In genomic region chr12:105076098-105076497, GRCh38 we compare ENCODE assay signal across 19 cellular contexts. TPM values are rescaled to one million over a fixed set of nuclear protein-coding genes. Genes with fewer than 3 reads are reported as not detected.
DNase-seq lines count a peak whose midpoint lies in the region; ATAC-seq and TF ChIP-seq lines count a peak whose summit lies in the region.
"Had no signal": no experiment of that assay in that cellular context is flagged by ENCODE, and none has a peak within 500 bp of the region (broad histone marks: within the 10 kb centered on the region; RNA-seq: fewer than 3 reads in every experiment).

No MANE protein-coding gene starts in this region.

- H3K36me3 Mint-ChIP-seq in activated T-cell treated with anti-CD3 and anti-CD28 coated beads, Interleukin-2, amount 50 U/mL, for 72 hours (ENCODE audit: insufficient read depth in 2 of 2) = no peaks in the 10 kb centered on the region
- H3K36me3 Mint-ChIP-seq: CD14-positive monocyte, type B pancreatic cell had no signal

- H3K27me3 Mint-ChIP-seq in activated T-cell treated with anti-CD3 and anti-CD28 coated beads, Interleukin-2, amount 50 U/mL, for 72 hours (ENCODE audit: low read depth) = peaks cover 6% of the 10 kb centered on the region

- H3K4me2 ChIP-seq in osteoblast (ENCODE audit: insufficient read depth, low read length) = peak overlapping the region; percentile 34
- H3K4me2 ChIP-seq: KMS-11 had no signal

- H3K4me1 Mint-ChIP-seq in activated T-cell treated with anti-CD3 and anti-CD28 coated beads, Interleukin-2, amount 50 U/mL, for 72 hours (ENCODE audit: low read depth) = no peaks in the 10 kb centered on the region
- H3K4me1 Mint-ChIP-seq: CD14-positive monocyte had no signal

- no peak overlapping the region for H3K4me3 Mint-ChIP-seq in activated T-cell treated with anti-CD3 and anti-CD28 coated beads, Interleukin-2, amount 50 U/mL, for 72 hours
- H3K4me3 Mint-ChIP-seq: CD14-positive monocyte; T-helper 1 cell treated with Interleukin-12 subunit alpha and Interleukin-12 subunit beta and Interleukin-4 antibody, amounts not matched to agents 30 μg/mL and 1 μg/mL, for 36 hours; type B pancreatic cell had no signal

- no peak for ATAC-seq in activated T-cell treated with anti-CD3 and anti-CD28 coated beads, Interleukin-2, amount 50 U/mL, for 72 hours (replicated peaks in 1 of 2)
- ATAC-seq: left colon had no signal

- H3K4me3 ChIP-seq in choroid plexus epithelial cell (ENCODE audit: low read depth, low read length) (no peak overlapping the region), osteoblast (ENCODE audit: insufficient read depth, low read length) (no peak overlapping the region)
- H3K4me3 ChIP-seq: dorsolateral prefrontal cortex, esophagus squamous epithelium had no signal

- H3K79me2 ChIP-seq in osteoblast (ENCODE audit: insufficient read depth, low read length) = peaks cover 32% of the 10 kb centered on the region

- no peak overlapping the region for H3K27ac Mint-ChIP-seq in activated T-cell treated with anti-CD3 and anti-CD28 coated beads, Interleukin-2, amount 50 U/mL, for 72 hours
- H3K27ac Mint-ChIP-seq: CD14-positive monocyte; T-helper 1 cell treated with Interleukin-12 subunit alpha and Interleukin-12 subunit beta and Interleukin-4 antibody, amounts not matched to agents 30 μg/mL and 1 μg/mL, for 36 hours; type B pancreatic cell had no signal

- no peaks in the 10 kb centered on the region for H3K9me3 ChIP-seq in osteoblast (ENCODE audit: low read depth, low read length)
- H3K9me3 ChIP-seq: esophagus squamous epithelium had no signal

- no peak overlapping the region for H2AFZ ChIP-seq in osteoblast (ENCODE audit: low read length)

- peaks cover 15% of the 10 kb centered on the region for H3K36me3 ChIP-seq in osteoblast (ENCODE audit: insufficient read depth, low read length)
- H3K36me3 ChIP-seq: esophagus squamous epithelium had no signal

- peaks cover 25% of the 10 kb centered on the region for H3K4me1 ChIP-seq in osteoblast (ENCODE audit: insufficient read depth, low read length)

- peak overlapping the region; percentile 17 for H3K27ac ChIP-seq in osteoblast (ENCODE audit: low read depth, low read length)
- H3K27ac ChIP-seq: dorsolateral prefrontal cortex, esophagus squamous epithelium, KMS-11 had no signal

- DNase-seq in ELR (ENCODE audit: low read depth) (peak; percentile 55), M059J (ENCODE audit: low read depth) (peak; percentile 40), choroid plexus epithelial cell (ENCODE audit: low read depth) (peak; percentile 52), osteoblast (ENCODE audit: insufficient read length, low spot score, missing footprints) (peak; percentile 54), amniotic stem cell (lab: John Stamatoyannopoulos, UW) (no peak), NCI-H2029 (lab: John Stamatoyannopoulos, UW) (no peak), NCI-H526 (lab: John Stamatoyannopoulos, UW) (no peak)
- no peak for DNase-seq in activated T-cell treated with anti-CD3 and anti-CD28 coated beads, Interleukin-2, amount 50 U/mL, for 72 hours
- DNase-seq: activated effector memory CD4-positive, alpha-beta T cell treated with Interleukin-2 at 50 U/mL for 16 hours; DMS53; dorsolateral prefrontal cortex; esophagus squamous epithelium; hypothalamus; left colon; stimulated activated naive CD4-positive, alpha-beta T cell treated with Interleukin-2 at 50 U/mL for 16 hours had no signal

- no peak for TF ChIP-seq CTCF in choroid plexus epithelial cell (conservative IDR thresholded peaks at IDR 0.05; ENCODE audit: low read depth, low read length)
- TF ChIP-seq CTCF in osteoblast (IDR thresholded peaks at IDR 0.05; ENCODE audit: extremely low read depth, low read depth, low read length) = no peak

- H4K20me1 ChIP-seq in osteoblast (ENCODE audit: insufficient read depth, low read length) = peaks cover 11% of the 10 kb centered on the region

- no peaks in the 10 kb centered on the region for H3K9me3 Mint-ChIP-seq in activated T-cell treated with anti-CD3 and anti-CD28 coated beads, Interleukin-2, amount 50 U/mL, for 72 hours
- H3K9me3 Mint-ChIP-seq: CD14-positive monocyte; T-helper 1 cell treated with Interleukin-12 subunit alpha and Interleukin-12 subunit beta and Interleukin-4 antibody, amounts not matched to agents 30 μg/mL and 1 μg/mL, for 36 hours; type B pancreatic cell had no signal

- H3K27me3 ChIP-seq in osteoblast (ENCODE audit: insufficient read depth, low read length) = no peaks in the 10 kb centered on the region
- H3K27me3 ChIP-seq: dorsolateral prefrontal cortex had no signal

RNA-seq across cellular contexts. Expression of gene ALDH1L2, which starts 8.2 kb away (rescaled TPM):
- 0.27 and 1.4 TPM in 2 replicates for total RNA-seq in M059J (2014; rRNA removed; shearing (Covaris generic))
- 55.4 and 63.9 TPM in 2 replicates for total RNA-seq in osteoblast
- 10 to 100 TPM; 11.1 to 16.1 TPM for total RNA-seq in activated T-cell treated with anti-CD3 and anti-CD28 coated beads, Interleukin-2, amount 50 U/mL, for 72 hours

RNA-seq across cellular contexts. Expression of gene WASHC4, which starts 31.4 kb away (rescaled TPM):
- 37.5 and 51.9 TPM in 2 replicates for total RNA-seq in M059J (2014; rRNA removed; shearing (Covaris generic))
- total RNA-seq in osteoblast = 124 and 131 TPM in 2 replicates
- total RNA-seq in activated T-cell treated with anti-CD3 and anti-CD28 coated beads, Interleukin-2, amount 50 U/mL, for 72 hours = 10 to 100 TPM; 39.5 to 40.0 TPM

Comparison
In these comparisons a context has a peak if more than half of its experiments do, and no peak if none do; other contexts are left out.
1. DNase-seq: peak in ELR (single experiment), M059J (single experiment), choroid plexus epithelial cell (single experiment) and osteoblast (single experiment); none in amniotic stem cell (single experiment), activated T-cell treated with anti-CD3 and anti-CD28 coated beads, Interleukin-2, amount 50 U/mL, for 72 hours (0 of 2), NCI-H2029 (single experiment) and NCI-H526 (0 of 2).